ENCODE assay signal across 11 cellular contexts in genomic region chr22:40531951-40532900, GRCh38.
DNase-seq lines count a peak whose midpoint lies in the region; ATAC-seq and TF ChIP-seq lines count a peak whose summit lies in the region.
"Had no signal": no experiment of that assay in that cellular context is flagged by ENCODE, and none has a peak within 500 bp of the region (broad histone marks: within the 10 kb centered on the region; RNA-seq: fewer than 3 reads in every experiment).

No MANE protein-coding gene starts in this region.

- no peaks in the 10 kb centered on the region for H3K27me3 ChIP-seq in BLaER1
- no peaks in the 10 kb centered on the region for H3K27me3 ChIP-seq in IMR-90 (ENCODE audit: control insufficient read depth, insufficient read depth, low read length)
- no peaks in the 10 kb centered on the region for H3K27me3 ChIP-seq in breast epithelium
- no peaks in the 10 kb centered on the region for H3K27me3 ChIP-seq in osteoblast (ENCODE audit: insufficient read depth, low read length)

- H3K4me1 ChIP-seq in BLaER1 (peaks cover 48% of the 10 kb centered on the region), IMR-90 (ENCODE audit: control insufficient read depth, insufficient read depth, low read length) (peaks cover 19% of the 10 kb centered on the region), breast epithelium (peaks cover 6% of the 10 kb centered on the region in 2 donors), osteoblast (ENCODE audit: insufficient read depth, low read length) (peaks cover 56% of the 10 kb centered on the region)

- H4K8ac ChIP-seq in IMR-90 (ENCODE audit: low read depth in 2 of 2, low read length in 2 of 2), result peak overlapping the region in 1 of 2 experiments; percentile 51; a peak in 1 of 4 replicates

- TF ChIP-seq POLR2A in IMR-90 (IDR thresholded peaks at IDR 0.05; ENCODE audit: low read depth, low read length), result no peak
- no peak for TF ChIP-seq POLR2A in breast epithelium (IDR thresholded peaks at IDR 0.05)

- H4K20me1 ChIP-seq in BLaER1, result peaks cover 38% of the 10 kb centered on the region
- peaks cover 26% of the 10 kb centered on the region; the same call in 1 of the 2 replicates for H4K20me1 ChIP-seq in IMR-90 (ENCODE audit: insufficient read depth, low read length)
- peaks cover 7% of the 10 kb centered on the region for H4K20me1 ChIP-seq in osteoblast (ENCODE audit: insufficient read depth, low read length)

- no peak overlapping the region for H2AK9ac ChIP-seq in IMR-90 (replicated peaks; ENCODE audit: low read depth, low read length, poor library complexity)

- H3K4me3 ChIP-seq in BLaER1 (no peak overlapping the region), IMR-90 (ENCODE audit: insufficient read depth, low read depth, low read length) (no peak overlapping the region), breast epithelium (peak overlapping the region; percentile 2 to 31 (median 20)), osteoblast (ENCODE audit: insufficient read depth, low read length) (peak overlapping the region; percentile 66)
- H3K4me3 ChIP-seq: K562 had no signal

- H3K79me1 ChIP-seq in IMR-90 (ENCODE audit: low read depth in 1 of 2, low read length in 2 of 2), result peaks cover 13 to 61% of the 10 kb centered on the region in 2 experiments; a peak in 3 of 4 replicates

- peak overlapping the region; percentile 6; the same call in 1 of the 2 replicates for H4K91ac ChIP-seq in IMR-90 (ENCODE audit: insufficient read depth, low read depth, low read length)

- H2AFZ ChIP-seq in IMR-90 (replicated peaks; ENCODE audit: low read length, poor library complexity) (no peak overlapping the region), osteoblast (ENCODE audit: low read length) (no peak overlapping the region)

- peak overlapping the region; percentile 67 for H2BK20ac ChIP-seq in IMR-90 (ENCODE audit: low read depth, low read length)

- H3K79me2 ChIP-seq in osteoblast (ENCODE audit: insufficient read depth, low read length), result peaks cover 45% of the 10 kb centered on the region

- TF ChIP-seq RAD21 in IMR-90 (IDR thresholded peaks at IDR 0.05; ENCODE audit: low read length), result no peak

- in situ Hi-C loops in IMR-90 (cut with MboI; ENCODE audit: low sequenced_read_pairs), result no loop called here

- TF ChIP-seq CTCF in IMR-90 (conservative IDR thresholded peaks at IDR 0.05; ENCODE audit: low read depth, low read length) (no peak), breast epithelium (IDR thresholded peaks at IDR 0.05) (no peak), osteoblast (IDR thresholded peaks at IDR 0.05; ENCODE audit: extremely low read depth, low read depth, low read length) (no peak)

- ATAC-seq in IMR-90 (ENCODE audit: low read depth) (no peak), HG03460 (IDR thresholded peaks at IDR 0.05; ENCODE audit: unreplicated experiment) (no peak)
- ATAC-seq: K562 had no signal

- peak overlapping the region; percentile 74 for H3K4me2 ChIP-seq in BLaER1
- peak overlapping the region; percentile 77; the same call in 1 of the 2 replicates for H3K4me2 ChIP-seq in IMR-90 (ENCODE audit: low read depth, low read length)
- peak overlapping the region; percentile 79 for H3K4me2 ChIP-seq in osteoblast (ENCODE audit: insufficient read depth, low read length)

- DNase-seq in IMR-90, result no peak
- DNase-seq in breast epithelium (ENCODE audit: low spot score in 2 of 2), result no peak
- no peak for DNase-seq in osteoblast (ENCODE audit: insufficient read length, low spot score, missing footprints)
- no peak for DNase-seq in NCI-H1694 treated with DMSO at 0.1 percent for 48 hours (lab: John Stamatoyannopoulos, UW)
- no peak for DNase-seq in T1000 (lab: John Stamatoyannopoulos, UW)
- no peak for DNase-seq in RPMI8226
- DNase-seq: amygdala, GOT3 had no signal

- H3K27ac ChIP-seq in BLaER1 (no peak overlapping the region), IMR-90 (ENCODE audit: insufficient read depth, low read length) (no peak overlapping the region), breast epithelium (peak overlapping the region; percentile 9 to 46), osteoblast (ENCODE audit: low read depth, low read length) (peak overlapping the region; percentile 69)

- peaks cover 10% of the 10 kb centered on the region for H3K9me1 ChIP-seq in IMR-90 (ENCODE audit: insufficient read depth, low read length)

- peak overlapping the region; percentile 19; the same call in 1 of the 2 replicates for H3K18ac ChIP-seq in IMR-90 (ENCODE audit: low read depth, low read length)

- H3K14ac ChIP-seq in IMR-90 (replicated peaks; ENCODE audit: low read depth, low read length), result peak overlapping the region; percentile 77

- peak overlapping the region; percentile 95 for H2BK5ac ChIP-seq in IMR-90 (ENCODE audit: low read depth, low read length, poor library complexity, severe bottlenecking)

- no peak overlapping the region; the same call in 1 of the 2 replicates for H4K5ac ChIP-seq in IMR-90 (ENCODE audit: low read depth, low read length)

- 0 out of 3 replicates have a peak overlapping the region, but pooled peaks have one; percentile 61 for H2BK15ac ChIP-seq in IMR-90 (ENCODE audit: low read depth, low read length)

- H3K36me3 ChIP-seq in BLaER1 (no peaks in the 10 kb centered on the region), IMR-90 (ENCODE audit: control insufficient read depth, insufficient read depth, low read length) (no peaks in the 10 kb centered on the region), breast epithelium (no peaks in the 10 kb centered on the region), osteoblast (ENCODE audit: insufficient read depth, low read length) (no peaks in the 10 kb centered on the region)

- H3K9me3 ChIP-seq in BLaER1, result peaks cover 4% of the 10 kb centered on the region; the same call in 1 of the 2 replicates
- H3K9me3 ChIP-seq in IMR-90 (ENCODE audit: control insufficient read depth, insufficient read depth, low read length), result no peaks in the 10 kb centered on the region
- H3K9me3 ChIP-seq in breast epithelium, result no peaks in the 10 kb centered on the region
- H3K9me3 ChIP-seq in osteoblast (ENCODE audit: low read depth, low read length), result no peaks in the 10 kb centered on the region

- H2AK5ac ChIP-seq in IMR-90 (ENCODE audit: low read depth, low read length), result peak overlapping the region; percentile 41; the same call in 1 of the 2 replicates

- dilution Hi-C loops in IMR-90 (cut with HindIII; ENCODE audit: low sequenced_read_pairs, unreplicated experiment), result no loop called here

- no CpG with 5 or more reads among the region's 3 CpGs for WGBS in IMR-90 (ENCODE audit: extremely low coverage in 2 of 2, insufficient read length in 1 of 2), 2 experiments

- peak overlapping the region; percentile 48; the same call in 1 of the 2 replicates for H3K23ac ChIP-seq in IMR-90 (ENCODE audit: low read depth, low read length)

- peak overlapping the region; percentile 71; the same call in 1 of the 2 replicates for H3K56ac ChIP-seq in IMR-90 (ENCODE audit: extremely low read depth, insufficient read depth, low read length)

- intact Hi-C loops in IMR-90 (cut with micrococcal nuclease) (loop anchor here (1.0 to 5.0 kb wide), 2 partner anchors 12 to 105 kb away; partner anchors contain the start of gene MRTFA), breast epithelium (cut with DNase I; ENCODE audit: low total_unique reads) (no loop called here)

- 0 out of 2 replicates have a peak overlapping the region, but pooled peaks have one; percentile 16 for H2BK120ac ChIP-seq in IMR-90 (ENCODE audit: low read depth, low read length)

- CTCF ChIA-PET in IMR-90 (lab: Yijun Ruan, JAX), result interaction anchor here (0.6 to 1.5 kb wide), 4 partner anchors 23 to 775 kb away, joined by 3 to 6 read pairs (median 4); no protein-coding TSS in a partner anchor

- peak overlapping the region; percentile 42 for H3K4ac ChIP-seq in IMR-90 (ENCODE audit: low read depth, low read length)

- H3K9ac ChIP-seq in BLaER1, result no peak overlapping the region
- H3K9ac ChIP-seq in IMR-90 (ENCODE audit: low read depth, low read length), result no peak overlapping the region

- POLR2A ChIA-PET in IMR-90 (lab: Charles Lee; ENCODE audit: unreplicated experiment), result no interaction called here

- BruUV-seq in IMR-90 (replicated peaks; lab: Mats Ljungman, UMichigan), result no TSS peak

TF ChIP-seq in IMR-90, 13 proteins besides CTCF, POLR2A, EP300 and RAD21:
- TF ChIP-seq MAZ (IDR thresholded peaks at IDR 0.05; ENCODE audit: borderline replicate concordance, low read depth, low read length) (no peak), ELK1 (IDR thresholded peaks at IDR 0.05; ENCODE audit: borderline replicate concordance, low read depth, low read length) (no peak), FOS (IDR thresholded peaks at IDR 0.05; ENCODE audit: low read depth, low read length) (no peak), NFE2L2 (IDR thresholded peaks at IDR 0.05; ENCODE audit: low read depth, low read length) (no peak), MAFK (IDR thresholded peaks at IDR 0.05; ENCODE audit: low read depth, low read length) (no peak)

Comparison
In these comparisons a context has a peak if more than half of its experiments do, and no peak if none do; other contexts are left out.
1. H3K27ac ChIP-seq: peak in breast epithelium (2 of 2) and osteoblast (single experiment); none in BLaER1 (single experiment) and IMR-90 (single experiment).
2. H3K4me3 ChIP-seq: peak in breast epithelium (3 of 3) and osteoblast (single experiment); none in BLaER1 (single experiment) and IMR-90 (single experiment).
3. Peak in every context shown above with its lines, with median percentiles within 50 percentile points of each other: H3K4me2 ChIP-seq.